9 cellular contexts compared by ENCODE assay signal in the genomic region with DNA sequence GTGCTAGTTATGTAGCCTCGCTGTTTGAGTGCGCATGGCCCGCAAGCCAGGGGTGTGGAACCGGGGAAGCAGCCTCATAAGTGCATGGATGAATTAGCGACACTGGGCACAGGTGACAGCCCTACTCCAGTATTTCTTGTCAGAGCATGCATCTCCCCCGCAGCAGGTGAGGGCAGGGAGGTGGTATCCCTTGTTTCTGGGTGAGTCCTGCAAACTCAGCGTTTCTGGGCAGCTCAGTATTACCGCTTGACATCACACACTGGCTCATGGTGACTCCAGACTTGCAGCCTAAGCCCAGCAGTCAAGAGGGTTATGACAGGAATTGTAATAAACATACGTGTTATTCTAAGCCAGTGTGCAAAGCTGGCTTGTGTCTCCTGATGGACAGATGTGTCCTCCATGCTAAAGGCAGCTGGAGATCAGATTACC. TPM values are rescaled to one million over a fixed set of nuclear protein-coding genes. Genes with fewer than 3 reads are reported as not detected.
DNase-seq lines count a peak whose midpoint lies in the region; ATAC-seq and TF ChIP-seq lines count a peak whose summit lies in the region.
"Had no signal": no experiment of that assay in that cellular context is flagged by ENCODE, and none has a peak within 500 bp of the region (broad histone marks: within the 10 kb centered on the region; RNA-seq: fewer than 3 reads in every experiment).

No MANE protein-coding gene starts in this region.

- TF ChIP-seq CTCF in Caco-2 (IDR thresholded peaks at IDR 0.05; ENCODE audit: insufficient read depth in 1 of 2, low read depth in 1 of 2, low read length in 1 of 2, severe bottlenecking in 1 of 2, unreplicated experiment in 1 of 2): no peak
- no peak for TF ChIP-seq CTCF in NB4 (IDR thresholded peaks at IDR 0.05; ENCODE audit: low read depth, low read length)
- no peak for TF ChIP-seq CTCF in coronary artery (IDR thresholded peaks at IDR 0.05)

- DNase-seq in Caco-2 (no peak), NB4 (ENCODE audit: low read depth) (no peak), coronary artery (ENCODE audit: low spot score) (no peak), GOT3 (lab: John Stamatoyannopoulos, UW) (no peak), mucosa of gallbladder (ENCODE audit: low spot score) (no peak), NOMO-1 (lab: John Stamatoyannopoulos, UW; ENCODE audit: unreplicated experiment in 2 of 2) (no peak)
- DNase-seq in naive thymus-derived CD4-positive, alpha-beta T cell: no peak
- DNase-seq: activated CD4-positive, CD25-positive, alpha-beta regulatory T cell had no signal

- peaks cover 5% of the 10 kb centered on the region for H3K36me3 ChIP-seq in Caco-2 (ENCODE audit: control insufficient read depth, insufficient read depth, low read length)
- no peaks in the 10 kb centered on the region for H3K36me3 ChIP-seq in naive thymus-derived CD4-positive, alpha-beta T cell (ENCODE audit: control insufficient read depth in 2 of 3, insufficient read depth in 3 of 3, low read length in 3 of 3)

- H3K4me3 ChIP-seq in Caco-2 (ENCODE audit: low read depth, low read length) (peak overlapping the region; percentile 94), NB4 (ENCODE audit: low read depth, low read length) (peak overlapping the region; percentile 54), coronary artery (peak overlapping the region; percentile 94)
- no peak overlapping the region for H3K4me3 ChIP-seq in naive thymus-derived CD4-positive, alpha-beta T cell (ENCODE audit: low read length)

- CTCF ChIA-PET in Caco-2 (lab: Charles Lee): no interaction called here
- CTCF ChIA-PET in naive thymus-derived CD4-positive, alpha-beta T cell (lab: Charles Lee): no interaction called here

- intact Hi-C loops in Caco-2 (cut with micrococcal nuclease; ENCODE audit: unreplicated experiment): no loop called here
- intact Hi-C loops in naive thymus-derived CD4-positive, alpha-beta T cell (cut with micrococcal nuclease): loop anchor here in 1 of 2 donors (10.0 kb wide), 1 partner anchor 47 kb away; no protein-coding TSS in a partner anchor

- no peak overlapping the region for H3K27ac ChIP-seq in coronary artery
- no peak overlapping the region for H3K27ac ChIP-seq in naive thymus-derived CD4-positive, alpha-beta T cell (ENCODE audit: low read depth, low read length)

- BruUV-seq in Caco-2 (replicated peaks; lab: Mats Ljungman, UMichigan): no TSS peak

- peak overlapping the region; percentile 89 for H3K4me3 Mint-ChIP-seq in Caco-2 (ENCODE audit: unreplicated experiment)
- peak overlapping the region in 7 of 10 donors; percentile 26 to 72 (median 54) for H3K4me3 Mint-ChIP-seq in naive thymus-derived CD4-positive, alpha-beta T cell

- no peaks in the 10 kb centered on the region for H3K9me3 ChIP-seq in Caco-2
- no peaks in the 10 kb centered on the region for H3K9me3 ChIP-seq in naive thymus-derived CD4-positive, alpha-beta T cell (ENCODE audit: control insufficient read depth in 2 of 3, low read length in 3 of 3)

- H3K36me3 Mint-ChIP-seq in Caco-2 (ENCODE audit: insufficient read depth, unreplicated experiment): peaks cover 14% of the 10 kb centered on the region
- peaks cover 0 to 3% (median 0%) of the 10 kb centered on the region in 5 donors for H3K36me3 Mint-ChIP-seq in naive thymus-derived CD4-positive, alpha-beta T cell

- no peaks in the 10 kb centered on the region for H3K27me3 ChIP-seq in Caco-2 (replicated peaks; ENCODE audit: control insufficient read depth, insufficient read depth, low read length)
- H3K27me3 ChIP-seq in naive thymus-derived CD4-positive, alpha-beta T cell (ENCODE audit: control insufficient read depth in 2 of 2, insufficient read depth in 2 of 2, low read length in 2 of 2): peaks cover 3 to 9% of the 10 kb centered on the region in 2 donors

- H3K4me1 Mint-ChIP-seq in Caco-2 (ENCODE audit: low read depth, unreplicated experiment): peaks cover 26% of the 10 kb centered on the region
- peaks cover 0 to 32% (median 15%) of the 10 kb centered on the region in 7 donors for H3K4me1 Mint-ChIP-seq in naive thymus-derived CD4-positive, alpha-beta T cell

- TF ChIP-seq POLR2A in NB4 (IDR thresholded peaks at IDR 0.05; ENCODE audit: extremely low read depth, insufficient read length): no peak

- H3K27ac Mint-ChIP-seq in Caco-2 (ENCODE audit: unreplicated experiment): no peak overlapping the region
- H3K27ac Mint-ChIP-seq in naive thymus-derived CD4-positive, alpha-beta T cell: no peak overlapping the region

- peaks cover 40% of the 10 kb centered on the region for H3K4me1 ChIP-seq in Caco-2
- peaks cover 0 to 16% of the 10 kb centered on the region in 2 donors for H3K4me1 ChIP-seq in naive thymus-derived CD4-positive, alpha-beta T cell (ENCODE audit: control insufficient read depth in 2 of 2, insufficient read depth in 2 of 2, low read length in 2 of 2)

- H3K27me3 Mint-ChIP-seq in Caco-2 (ENCODE audit: insufficient read depth, unreplicated experiment): no peaks in the 10 kb centered on the region
- peaks cover 25 to 38% (median 35%) of the 10 kb centered on the region in 5 donors for H3K27me3 Mint-ChIP-seq in naive thymus-derived CD4-positive, alpha-beta T cell

- H3K9me3 Mint-ChIP-seq in Caco-2 (ENCODE audit: unreplicated experiment): no peaks in the 10 kb centered on the region
- no peaks in the 10 kb centered on the region for H3K9me3 Mint-ChIP-seq in naive thymus-derived CD4-positive, alpha-beta T cell

- no peak for ATAC-seq in naive thymus-derived CD4-positive, alpha-beta T cell
- ATAC-seq in GM19023 (IDR thresholded peaks at IDR 0.05; ENCODE audit: unreplicated experiment): no peak

- POLR2A ChIA-PET in Caco-2 (lab: Charles Lee): interaction anchor here (0.6 kb wide), 1 partner anchor 67 kb away, joined by 4 read pairs; no protein-coding TSS in a partner anchor
- POLR2A ChIA-PET in naive thymus-derived CD4-positive, alpha-beta T cell (lab: Charles Lee): no interaction called here

RNA-seq across cellular contexts. Expression of a gene that starts 2.5 kb away (rescaled TPM):
- total RNA-seq in Caco-2 (2022) (27.2 and 29.5 TPM in 2 replicates), mucosa of gallbladder (14.6 TPM)
- 1 to 10 TPM in 1 of 5 experiments, under 1 TPM in 3, not detected in 1; 0.11 to 5.7 (median 0.58) TPM for total RNA-seq in naive thymus-derived CD4-positive, alpha-beta T cell
- polyA plus RNA-seq in naive thymus-derived CD4-positive, alpha-beta T cell: not detected
